ENCODE assay signal across 11 cellular contexts in the genomic region with DNA sequence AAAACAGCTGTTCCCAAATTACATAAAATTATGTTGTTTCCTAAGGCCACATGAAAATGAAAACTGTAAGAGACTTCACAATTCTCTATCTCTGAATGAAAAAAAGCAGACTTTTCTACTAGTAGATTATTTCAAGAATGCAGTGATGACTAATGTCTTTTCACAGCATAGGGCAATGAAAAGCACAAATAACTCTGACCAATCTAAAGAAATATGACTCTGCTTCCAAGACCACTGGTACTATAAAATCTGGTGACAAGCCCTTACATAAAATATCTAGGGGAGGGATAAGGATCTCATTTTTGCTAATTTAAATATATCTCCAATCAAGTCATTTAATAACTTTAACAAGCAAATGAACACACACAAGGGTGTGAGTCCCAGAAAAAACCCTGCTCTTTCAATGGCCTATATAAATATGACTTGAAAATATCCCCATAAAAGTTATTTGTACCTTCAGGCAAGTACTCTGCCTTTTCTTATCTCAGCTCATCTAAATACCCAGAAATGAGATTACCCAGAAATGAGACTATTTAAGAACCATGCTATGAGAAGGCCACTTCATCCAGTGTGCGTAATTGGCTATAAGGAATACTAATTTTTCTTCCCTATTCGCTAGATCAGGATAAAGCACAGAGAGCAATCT.
DNase-seq lines count a peak whose midpoint lies in the region; ATAC-seq, FAIRE-seq and TF ChIP-seq lines count a peak whose summit lies in the region.
"Had no signal": no experiment of that assay in that cellular context is flagged by ENCODE, and none has a peak within 500 bp of the region (broad histone marks: within the 10 kb centered on the region; RNA-seq: fewer than 3 reads in every experiment).

No MANE protein-coding gene starts in this region.

- H3K4me1 ChIP-seq in mesenchymal stem cell (ENCODE audit: control insufficient read depth, insufficient read depth, low read depth, low read length): peaks cover 8% of the 10 kb centered on the region

- peak overlapping the region in 4 of 5 experiments; percentile 1 to 39 (median 18) for H3K27ac Mint-ChIP-seq in brain
- H3K27ac Mint-ChIP-seq: immature natural killer cell had no signal

- no peaks in the 10 kb centered on the region for H3K9me3 ChIP-seq in KOPT-K1 (ENCODE audit: insufficient read depth, low read length, poor library complexity, severe bottlenecking)
- no peaks in the 10 kb centered on the region for H3K9me3 ChIP-seq in mesenchymal stem cell (ENCODE audit: control insufficient read depth, low read length)

- CTCF ChIA-PET in BJ (lab: Yijun Ruan, JAX): interaction anchor here (1.0 kb wide), 1 partner anchor 19 kb away, joined by 4 read pairs; no protein-coding TSS in a partner anchor

- H2BK15ac ChIP-seq in mesenchymal stem cell (ENCODE audit: low read depth, poor library complexity, severe bottlenecking): no peak overlapping the region

- H2BK120ac ChIP-seq in mesenchymal stem cell (ENCODE audit: low read depth, low read length): no peak overlapping the region

- H2AK5ac ChIP-seq in mesenchymal stem cell (ENCODE audit: low read length, severe bottlenecking): no peak overlapping the region

- H3K4me3 ChIP-seq in BJ (ENCODE audit: low read depth, low read length) (no peak overlapping the region), mesenchymal stem cell (ENCODE audit: insufficient read depth in 1 of 2, low read depth in 1 of 2, low read length in 2 of 2) (no peak overlapping the region)
- H3K4me3 ChIP-seq: cardiac muscle cell had no signal

- no peak overlapping the region for H2BK12ac ChIP-seq in mesenchymal stem cell (ENCODE audit: low read length in 2 of 2)

- FAIRE-seq in GM12891 (lab: Jason Lieb, UNC): no peak

- peaks cover 44% of the 10 kb centered on the region for H3K4me1 Mint-ChIP-seq in brain
- H3K4me1 Mint-ChIP-seq: immature natural killer cell had no signal

- H3K36me3 ChIP-seq in BJ (ENCODE audit: control insufficient read depth, insufficient read depth, low read length) (no peaks in the 10 kb centered on the region), KOPT-K1 (ENCODE audit: insufficient read depth, low read length) (peaks cover 16% of the 10 kb centered on the region), mesenchymal stem cell (ENCODE audit: control insufficient read depth in 1 of 2, insufficient read depth in 2 of 2, low read depth in 1 of 2, low read length in 2 of 2) (peaks cover 0 to 6% of the 10 kb centered on the region in 2 experiments)

- H3K27me3 ChIP-seq in BJ (ENCODE audit: control insufficient read depth, insufficient read depth, low read length) (no peaks in the 10 kb centered on the region), mesenchymal stem cell (ENCODE audit: control insufficient read depth in 1 of 2, insufficient read depth in 1 of 2, low read length in 2 of 2) (no peaks in the 10 kb centered on the region)
- H3K27me3 ChIP-seq: cardiac muscle cell had no signal

- H3K27ac ChIP-seq in KOPT-K1 (ENCODE audit: low read depth, low read length, poor library complexity, severe bottlenecking): peak overlapping the region; percentile 67
- peak overlapping the region; percentile 52 for H3K27ac ChIP-seq in mesenchymal stem cell (ENCODE audit: low read length, poor library complexity, severe bottlenecking)
- H3K27ac ChIP-seq: cardiac muscle cell had no signal

- intact Hi-C loops in sciatic nerve (cut with DNase I): no loop called here

- no peak for ATAC-seq in sciatic nerve

- H3K79me1 ChIP-seq in mesenchymal stem cell (replicated peaks; ENCODE audit: low read length, poor library complexity, severe bottlenecking): peaks cover 23% of the 10 kb centered on the region

- no peak overlapping the region for H3K14ac ChIP-seq in mesenchymal stem cell (ENCODE audit: low read length in 2 of 2)

- no peaks in the 10 kb centered on the region for H3K27me3 Mint-ChIP-seq in brain

- no peak overlapping the region for H2AFZ ChIP-seq in mesenchymal stem cell (ENCODE audit: low read depth, low read length)

- peaks cover 53% of the 10 kb centered on the region for H3K36me3 Mint-ChIP-seq in brain
- H3K36me3 Mint-ChIP-seq: immature natural killer cell had no signal

- DNase-seq in BJ (ENCODE audit: low read depth) (peak; percentile 67), mesenchymal stem cell (peak; percentile 64), sciatic nerve (ENCODE audit: low spot score) (no peak), NCI-H345 (lab: John Stamatoyannopoulos, UW) (no peak), NCI-H748 (lab: John Stamatoyannopoulos, UW; ENCODE audit: unreplicated experiment) (no peak), GM12891 (ENCODE audit: insufficient read length, low spot score) (no peak)
- DNase-seq: DMS 273 treated with DMSO at 0.1 percent for 48 hours, immature natural killer cell had no signal

- WGBS in mesenchymal stem cell: 90% methylated on average over 2 of the region's 2 CpGs

- no peak overlapping the region for H3K4me2 ChIP-seq in mesenchymal stem cell (ENCODE audit: low read length, poor library complexity, severe bottlenecking)

- TF ChIP-seq POLR2A in GM12891 (IDR thresholded peaks at IDR 0.05; ENCODE audit: low read depth, low read length): no peak

- H2BK5ac ChIP-seq in mesenchymal stem cell (ENCODE audit: low read depth, low read length, poor library complexity, severe bottlenecking): no peak overlapping the region

- no peak overlapping the region for H4K8ac ChIP-seq in mesenchymal stem cell (ENCODE audit: low read length)

- POLR2A ChIA-PET in BJ (lab: Charles Lee): no interaction called here

- TF ChIP-seq CTCF in BJ (IDR thresholded peaks at IDR 0.05; ENCODE audit: insufficient read depth, low read depth, low read length) (no peak), brain (conservative IDR thresholded peaks at IDR 0.05) (no peak)

- no peak overlapping the region for H4K91ac ChIP-seq in mesenchymal stem cell (ENCODE audit: low read length)

- H3K9ac ChIP-seq in mesenchymal stem cell (ENCODE audit: low read length): no peak overlapping the region

- H3K9me3 Mint-ChIP-seq in brain: no peaks in the 10 kb centered on the region
- H3K9me3 Mint-ChIP-seq: immature natural killer cell had no signal

- H3K18ac ChIP-seq in mesenchymal stem cell (ENCODE audit: low read depth in 1 of 2, low read length in 2 of 2): no peak overlapping the region

- peak overlapping the region in 1 of 5 experiments; percentile 28 for H3K4me3 Mint-ChIP-seq in brain
- H3K4me3 Mint-ChIP-seq: immature natural killer cell had no signal

- H3K4ac ChIP-seq in mesenchymal stem cell (ENCODE audit: low read depth in 1 of 2, low read length in 2 of 2): no peak overlapping the region

- H3K23ac ChIP-seq in mesenchymal stem cell (ENCODE audit: low read length in 2 of 2): no peak overlapping the region

TF ChIP-seq in GM12891, 5 proteins besides CTCF, POLR2A, EP300 and RAD21:
- TF ChIP-seq POLR2AphosphoS5 (IDR thresholded peaks at IDR 0.05; ENCODE audit: low read depth, low read length) (no peak), SPI1 (IDR thresholded peaks at IDR 0.05; ENCODE audit: low read depth, low read length) (no peak)

Comparison
In these comparisons a context has a peak if more than half of its experiments do, and no peak if none do; other contexts are left out.
1. DNase-seq: peak in BJ (single experiment) and mesenchymal stem cell (single experiment); none in sciatic nerve (single experiment), NCI-H345 (single experiment), NCI-H748 (single experiment) and GM12891 (single experiment).